Comparison of ENCODE assay signal across 12 cellular contexts in genomic region chr1:13764933-13765332, GRCh38.
A peak's percentile ranks its signal among the peaks of the same experiment; 100 is the strongest.
DNase-seq lines count a peak whose midpoint lies in the region; ATAC-seq and TF ChIP-seq lines count a peak whose summit lies in the region.
"Had no signal": no experiment of that assay in that cellular context is flagged by ENCODE, and none has a peak within 500 bp of the region (broad histone marks: within the 10 kb centered on the region; RNA-seq: fewer than 3 reads in every experiment).

No MANE protein-coding gene starts in this region.

- H3K27me3 Mint-ChIP-seq in activated naive CD4-positive, alpha-beta T cell treated with anti-CD3 and anti-CD28 coated beads, Interleukin-2, amount 50 U/mL, for 24 hours: no peaks in the 10 kb centered on the region
- H3K27me3 Mint-ChIP-seq in activated B cell treated with CpG ODN at 0.5 μM for 24 hours: no peaks in the 10 kb centered on the region
- H3K27me3 Mint-ChIP-seq in memory B cell: no peaks in the 10 kb centered on the region
- H3K27me3 Mint-ChIP-seq in type B pancreatic cell: no peaks in the 10 kb centered on the region

- H3K36me3 Mint-ChIP-seq in activated naive CD4-positive, alpha-beta T cell treated with anti-CD3 and anti-CD28 coated beads, Interleukin-2, amount 50 U/mL, for 24 hours: no peaks in the 10 kb centered on the region
- peaks cover 72% of the 10 kb centered on the region for H3K36me3 Mint-ChIP-seq in activated B cell treated with CpG ODN at 0.5 μM for 24 hours (ENCODE audit: low read depth)
- peaks cover 21% of the 10 kb centered on the region for H3K36me3 Mint-ChIP-seq in memory B cell
- H3K36me3 Mint-ChIP-seq in type B pancreatic cell: peaks cover 15% of the 10 kb centered on the region

- ATAC-seq in activated B cell treated with CpG ODN at 0.5 μM for 24 hours (ENCODE audit: low read depth) (peak; percentile 42), memory B cell (ENCODE audit: low read depth) (peak; percentile 30)

- CTCF ChIA-PET in activated B cell treated with CpG ODN at 0.5 μM for 24 hours (lab: Charles Lee): interaction anchor here (0.9 to 1.8 kb wide), 5 partner anchors 9 to 100 kb away, joined by 3 to 4 read pairs (median 4); no protein-coding TSS in a partner anchor

- POLR2A ChIA-PET in activated B cell treated with CpG ODN at 0.5 μM for 24 hours (lab: Charles Lee): interaction anchor here (0.8 to 1.3 kb wide), 4 partner anchors 9 to 99 kb away, joined by 3 to 5 read pairs (median 4); no protein-coding TSS in a partner anchor

- TF ChIP-seq CTCF in activated B cell treated with CpG ODN at 0.5 μM for 24 hours (IDR thresholded peaks at IDR 0.05) (no peak), type B pancreatic cell (conservative IDR thresholded peaks at IDR 0.05) (no peak)

- H3K4me1 Mint-ChIP-seq in activated naive CD4-positive, alpha-beta T cell treated with anti-CD3 and anti-CD28 coated beads, Interleukin-2, amount 50 U/mL, for 24 hours: peaks cover 86% of the 10 kb centered on the region
- H3K4me1 Mint-ChIP-seq in activated B cell treated with CpG ODN at 0.5 μM for 24 hours: peaks cover 88% of the 10 kb centered on the region
- H3K4me1 Mint-ChIP-seq in memory B cell: peaks cover 57% of the 10 kb centered on the region
- H3K4me1 Mint-ChIP-seq in type B pancreatic cell (ENCODE audit: unreplicated experiment): peaks cover 60% of the 10 kb centered on the region

- peak overlapping the region; percentile 65 for H3K27ac Mint-ChIP-seq in activated naive CD4-positive, alpha-beta T cell treated with anti-CD3 and anti-CD28 coated beads, Interleukin-2, amount 50 U/mL, for 24 hours
- H3K27ac Mint-ChIP-seq in activated B cell treated with CpG ODN at 0.5 μM for 24 hours (peak overlapping the region; percentile 32), memory B cell (peak overlapping the region; percentile 93), type B pancreatic cell (peak overlapping the region; percentile 57)

- no peaks in the 10 kb centered on the region for H3K9me3 Mint-ChIP-seq in activated naive CD4-positive, alpha-beta T cell treated with anti-CD3 and anti-CD28 coated beads, Interleukin-2, amount 50 U/mL, for 24 hours
- H3K9me3 Mint-ChIP-seq in activated B cell treated with CpG ODN at 0.5 μM for 24 hours (no peaks in the 10 kb centered on the region), memory B cell (no peaks in the 10 kb centered on the region), type B pancreatic cell (peaks cover 5% of the 10 kb centered on the region)

- DNase-seq in activated naive CD4-positive, alpha-beta T cell treated with anti-CD3 and anti-CD28 coated beads, Interleukin-2, amount 50 U/mL, for 16 hours: no peak
- no peak for DNase-seq in activated B cell treated with CpG ODN at 0.5 μM for 24 hours
- no peak for DNase-seq in memory B cell (ENCODE audit: low spot score in 2 of 2)
- DNase-seq in type B pancreatic cell (ENCODE audit: extremely low spot score, unreplicated experiment): no peak
- no peak for DNase-seq in DMS 273 treated with DMSO at 0.1 percent for 48 hours (lab: John Stamatoyannopoulos, UW)
- DNase-seq in HK-2 (ENCODE audit: unreplicated experiment): no peak
- no peak for DNase-seq in NCI-H2196 treated with DMSO at 0.1 percent for 48 hours (lab: John Stamatoyannopoulos, UW; ENCODE audit: unreplicated experiment)
- DNase-seq: activated naive CD4-positive, alpha-beta T cell treated with Interleukin-2 at 50 U/mL for 16 hours; effector CD4-positive, alpha-beta T cell; NCI-H446; SHP77 had no signal

- H3K4me3 Mint-ChIP-seq in activated naive CD4-positive, alpha-beta T cell treated with anti-CD3 and anti-CD28 coated beads, Interleukin-2, amount 50 U/mL, for 24 hours: no peak overlapping the region
- H3K4me3 Mint-ChIP-seq in activated B cell treated with CpG ODN at 0.5 μM for 24 hours (no peak overlapping the region), memory B cell (no peak overlapping the region), type B pancreatic cell (no peak overlapping the region)

- intact Hi-C loops in activated B cell treated with CpG ODN at 0.5 μM for 24 hours (cut with micrococcal nuclease): loop anchor here (1.0 to 5.0 kb wide), 3 partner anchors 16 to 100 kb away; no protein-coding TSS in a partner anchor

Comparison
In these comparisons a context has a peak if more than half of its experiments do, and no peak if none do; other contexts are left out.
1. H3K27ac Mint-ChIP-seq: peak in every context shown above with its lines; median percentile 93 in memory B cell; 65 in activated naive CD4-positive, alpha-beta T cell treated with anti-CD3 and anti-CD28 coated beads, Interleukin-2, amount 50 U/mL, for 24 hours; 57 in type B pancreatic cell; 32 in activated B cell treated with CpG ODN at 0.5 μM for 24 hours.